Comparison of ENCODE assay signal across 8 cellular contexts in genomic region chr20:44642203-44643153, GRCh38. TPM values are rescaled to one million over a fixed set of nuclear protein-coding genes. Genes with fewer than 3 reads are reported as not detected.
DNase-seq lines count a peak whose midpoint lies in the region; ATAC-seq and TF ChIP-seq lines count a peak whose summit lies in the region.

No MANE protein-coding gene starts in this region.

- H3K4me3 ChIP-seq in Karpas-422 (ENCODE audit: low read length) (no peak overlapping the region), kidney epithelial cell (ENCODE audit: low read depth, low read length) (no peak overlapping the region), spleen (peak overlapping the region in 1 of 8 donors; percentile 42)

- TF ChIP-seq CTCF in kidney epithelial cell (IDR thresholded peaks at IDR 0.05; ENCODE audit: insufficient read depth, low read length, poor library complexity, severe bottlenecking) (no peak), spleen (IDR thresholded peaks at IDR 0.05 in 8 of 11, conservative IDR thresholded peaks at IDR 0.05 in 3 of 11) (peak in 1 of 11 experiments; percentile 7)

- peak overlapping the region; percentile 41 for H3K9ac ChIP-seq in Karpas-422 (ENCODE audit: low read length)

- no peaks in the 10 kb centered on the region for H3K27me3 ChIP-seq in Karpas-422 (ENCODE audit: low read length)
- no peaks in the 10 kb centered on the region for H3K27me3 ChIP-seq in kidney epithelial cell (ENCODE audit: control insufficient read depth, insufficient read depth, low read length)
- no peaks in the 10 kb centered on the region for H3K27me3 ChIP-seq in spleen (replicated peaks in 1 of 7)

- no peaks in the 10 kb centered on the region for H3K36me3 ChIP-seq in Karpas-422 (ENCODE audit: insufficient read depth, low read length)
- no peaks in the 10 kb centered on the region for H3K36me3 ChIP-seq in kidney epithelial cell (ENCODE audit: control insufficient read depth, insufficient read depth, low read length)
- peaks cover 0 to 7% (median 0%) of the 10 kb centered on the region in 6 donors for H3K36me3 ChIP-seq in spleen

- H2AFZ ChIP-seq in Karpas-422 (ENCODE audit: low read length): peak overlapping the region; percentile 10; the same call in 1 of the 2 replicates

- H3K4me1 ChIP-seq in Karpas-422 (ENCODE audit: low read length) (peaks cover 43% of the 10 kb centered on the region), spleen (peaks cover 56 to 76% (median 68%) of the 10 kb centered on the region in 6 donors)

- H3K27ac ChIP-seq in Karpas-422 (ENCODE audit: low read length) (no peak overlapping the region), spleen (peak overlapping the region; percentile 14 to 90 (median 82))

- ATAC-seq in GM19324 (IDR thresholded peaks at IDR 0.05; ENCODE audit: low FRiP score, unreplicated experiment): no peak

- no peak for TF ChIP-seq POLR2A in spleen (IDR thresholded peaks at IDR 0.05)

- no peaks in the 10 kb centered on the region for H3K9me2 ChIP-seq in Karpas-422 (replicated peaks; ENCODE audit: insufficient read depth, low read length)

- peak; percentile 30 for DNase-seq in activated CD4-positive, alpha-beta T cell treated with anti-CD3 and anti-CD28 coated beads for 48 hours
- DNase-seq in activated CD4-positive, alpha-beta T cell treated with anti-CD3 and anti-CD28 coated beads, Interleukin-2, amount 50 U/mL, for 4 hours: no peak
- DNase-seq in Karpas-422 (no peak), SKM-1 (lab: John Stamatoyannopoulos, UW; ENCODE audit: unreplicated experiment) (peak; percentile 80), cerebellar cortex (ENCODE audit: low spot score) (peak; percentile 58), kidney epithelial cell (ENCODE audit: low read depth) (peak; percentile 70), spleen (peak; percentile 83)

- 16 to 23% (median 19%) methylated on average over 16 to 17 of the region's 17 CpGs for WGBS in spleen, 5 donors

- intact Hi-C loops in spleen (cut with DNase I; ENCODE audit: low total_unique reads): no loop called here

- no peaks in the 10 kb centered on the region for H3K79me2 ChIP-seq in Karpas-422 (ENCODE audit: low read length)

- H3K9me3 ChIP-seq in Karpas-422 (ENCODE audit: low read length) (no peaks in the 10 kb centered on the region), spleen (no peaks in the 10 kb centered on the region)

- H3K4me2 ChIP-seq in Karpas-422 (ENCODE audit: low read depth, low read length, poor library complexity, severe bottlenecking): peak overlapping the region; percentile 28

- H4K20me1 ChIP-seq in Karpas-422 (ENCODE audit: insufficient read depth, low read depth, low read length): peaks cover 6% of the 10 kb centered on the region; the same call in 1 of the 2 replicates

RNA-seq across cellular contexts. Expression of gene ADA, which starts 9.0 kb away (rescaled TPM):
- total RNA-seq in Karpas-422 (2014; rRNA removed; shearing (Covaris generic); ENCODE audit: low replicate concordance): 0.11 TPM in 1 of 2 replicates, not detected in the other
- total RNA-seq in kidney epithelial cell: 18.1 and 19.2 TPM in 2 replicates
- 10 to 100 TPM; 18.8 to 30.4 (median 21.0) TPM for total RNA-seq in spleen
- 10 to 100 TPM; 14.8 to 25.0 (median 24.1) TPM for polyA plus RNA-seq in spleen

Comparison
In these comparisons a context has a peak if more than half of its experiments do, and no peak if none do; other contexts are left out.
1. DNase-seq: peak in activated CD4-positive, alpha-beta T cell treated with anti-CD3 and anti-CD28 coated beads for 48 hours (single experiment), SKM-1 (single experiment), cerebellar cortex (single experiment), kidney epithelial cell (single experiment) and spleen (single experiment); none in activated CD4-positive, alpha-beta T cell treated with anti-CD3 and anti-CD28 coated beads, Interleukin-2, amount 50 U/mL, for 4 hours (0 of 2) and Karpas-422 (single experiment).
2. RNA of gene ADA, which starts 9.0 kb away (total RNA-seq): 18.8 to 30.4 TPM in spleen and 18.1 to 19.2 TPM in kidney epithelial cell; 0.11 TPM in Karpas-422; every median in the first group is over 10 times any median in the second.